16 cellular contexts compared by ENCODE assay signal in genomic region chr2:12506846-12507245, GRCh38.
A peak's percentile ranks its signal among the peaks of the same experiment; 100 is the strongest.
DNase-seq lines count a peak whose midpoint lies in the region; ATAC-seq and TF ChIP-seq lines count a peak whose summit lies in the region.
"Had no signal": no experiment of that assay in that cellular context is flagged by ENCODE, and none has a peak within 500 bp of the region (broad histone marks: within the 10 kb centered on the region; RNA-seq: fewer than 3 reads in every experiment).

No MANE protein-coding gene starts in this region.

- H3K9me2 ChIP-seq in PC-3 (replicated peaks; ENCODE audit: low read length) = 0 out of 2 replicates have a peak, but pooled peaks cover 5% of the 10 kb centered on the region

- H3K9me3 ChIP-seq in CD4-positive, alpha-beta T cell (ENCODE audit: control insufficient read depth, low read length) = no peaks in the 10 kb centered on the region
- H3K9me3 ChIP-seq in PC-3 (ENCODE audit: low read length) (no peaks in the 10 kb centered on the region), WERI-Rb-1 (ENCODE audit: severe bottlenecking) (peaks cover 3% of the 10 kb centered on the region)
- H3K9me3 ChIP-seq: ascending aorta, right lobe of liver had no signal

- no peaks in the 10 kb centered on the region for H4K20me1 ChIP-seq in PC-3 (ENCODE audit: low read length)

- no TSS peak for BruUV-seq in PC-3 (replicated peaks; lab: Mats Ljungman, UMichigan)

- H3K9ac ChIP-seq in PC-3 (ENCODE audit: low read length) = no peak overlapping the region

- no peak for DNase-seq in CD4-positive, alpha-beta T cell
- DNase-seq in PC-3 (no peak), left ventricle myocardium superior (no peak), NCI-H2029 treated with DMSO at 0.1 percent for 48 hours (lab: John Stamatoyannopoulos, UW) (no peak), nephron progenitor cell (no peak), WERI-Rb-1 (no peak)
- DNase-seq in effector memory CD8-positive, alpha-beta T cell = no peak
- DNase-seq: C1 segment of cervical spinal cord, cortex of kidney, hippocampal formation, left ventricle myocardium inferior, NCI-H1092 treated with DMSO at 0.1 percent for 48 hours, NCI-H510A, right lobe of liver had no signal

- TF ChIP-seq CTCF in CD4-positive, alpha-beta T cell (IDR thresholded peaks at IDR 0.05) = no peak
- TF ChIP-seq CTCF in PC-3 (conservative IDR thresholded peaks at IDR 0.05; ENCODE audit: low read depth, low read length) (no peak), nephron progenitor cell (IDR thresholded peaks at IDR 0.05) (no peak), WERI-Rb-1 (IDR thresholded peaks at IDR 0.05; ENCODE audit: low read depth, low read length) (no peak)

- POLR2A ChIA-PET in CD4-positive, alpha-beta T cell (lab: Charles Lee) = interaction anchor here (0.6 kb wide), 1 partner anchor 209 kb away, joined by 3 read pairs; no protein-coding TSS in a partner anchor
- POLR2A ChIA-PET in PC-3 (lab: Charles Lee; ENCODE audit: unreplicated experiment) = no interaction called here

- intact Hi-C loops in CD4-positive, alpha-beta T cell (cut with DNase I, micrococcal nuclease) = no loop called here
- intact Hi-C loops in PC-3 (cut with micrococcal nuclease) (no loop called here), left ventricle myocardium superior (cut with micrococcal nuclease) (no loop called here)

- H3K9me3 Mint-ChIP-seq in CD4-positive, alpha-beta T cell = no peaks in the 10 kb centered on the region
- H3K9me3 Mint-ChIP-seq in effector memory CD8-positive, alpha-beta T cell = no peaks in the 10 kb centered on the region
- H3K9me3 Mint-ChIP-seq in nephron progenitor cell = peaks cover 10% of the 10 kb centered on the region

- CTCF ChIA-PET in CD4-positive, alpha-beta T cell (lab: Charles Lee) = no interaction called here
- CTCF ChIA-PET in PC-3 (lab: Charles Lee) = no interaction called here

- peak overlapping the region; percentile 60 for H3K4me3 Mint-ChIP-seq in CD4-positive, alpha-beta T cell
- H3K4me3 Mint-ChIP-seq in effector memory CD8-positive, alpha-beta T cell = peak overlapping the region; percentile 54 to 63
- H3K4me3 Mint-ChIP-seq in nephron progenitor cell = no peak overlapping the region

- peaks cover 29% of the 10 kb centered on the region for H3K4me1 ChIP-seq in PC-3 (ENCODE audit: insufficient read depth, low read length)
- H3K4me1 ChIP-seq: ascending aorta, right lobe of liver had no signal

- ATAC-seq in CD4-positive, alpha-beta T cell (ENCODE audit: poor library complexity) = no peak
- ATAC-seq in GM19452 (IDR thresholded peaks at IDR 0.05; ENCODE audit: unreplicated experiment) (peak; percentile 9), PC-3 (peak; percentile 14), left ventricle myocardium superior (no peak)
- no peak for ATAC-seq in effector memory CD8-positive, alpha-beta T cell (replicated peaks)

- no peaks in the 10 kb centered on the region for H3K36me3 Mint-ChIP-seq in CD4-positive, alpha-beta T cell (ENCODE audit: low read depth)
- H3K36me3 Mint-ChIP-seq in effector memory CD8-positive, alpha-beta T cell (ENCODE audit: insufficient read depth) = peaks cover 3% of the 10 kb centered on the region
- H3K36me3 Mint-ChIP-seq in nephron progenitor cell (ENCODE audit: low read depth) = no peaks in the 10 kb centered on the region

- no peaks in the 10 kb centered on the region for H3K27me3 Mint-ChIP-seq in CD4-positive, alpha-beta T cell
- H3K27me3 Mint-ChIP-seq in effector memory CD8-positive, alpha-beta T cell = no peaks in the 10 kb centered on the region
- peaks cover under 1% of the 10 kb centered on the region for H3K27me3 Mint-ChIP-seq in nephron progenitor cell (ENCODE audit: low read depth, poor library complexity)

- no peak overlapping the region for H3K4me3 ChIP-seq in PC-3 (ENCODE audit: low read length)
- H3K4me3 ChIP-seq in WERI-Rb-1 (ENCODE audit: low read depth, low read length) = no peak overlapping the region
- H3K4me3 ChIP-seq: ascending aorta, left ventricle myocardium inferior, right lobe of liver had no signal

- H3F3A ChIP-seq in PC-3 (ENCODE audit: low read length, unreplicated experiment) = no peaks in the 10 kb centered on the region

- H3K27ac ChIP-seq in CD4-positive, alpha-beta T cell (ENCODE audit: low read depth, low read length) = no peak overlapping the region
- H3K27ac ChIP-seq in PC-3 (ENCODE audit: low read length) = no peak overlapping the region
- no peak overlapping the region for H3K27ac ChIP-seq in WERI-Rb-1
- H3K27ac ChIP-seq: ascending aorta, left ventricle myocardium inferior, right lobe of liver had no signal

- H3K27me3 ChIP-seq in CD4-positive, alpha-beta T cell (ENCODE audit: control insufficient read depth, insufficient read depth, low read length) = no peaks in the 10 kb centered on the region
- H3K27me3 ChIP-seq in PC-3 (ENCODE audit: low read length) (no peaks in the 10 kb centered on the region), WERI-Rb-1 (ENCODE audit: insufficient read depth, low read depth, severe bottlenecking) (no peaks in the 10 kb centered on the region)
- H3K27me3 ChIP-seq: ascending aorta, right lobe of liver had no signal

- no peaks in the 10 kb centered on the region for H3K36me3 ChIP-seq in PC-3 (ENCODE audit: low read depth, low read length)
- H3K36me3 ChIP-seq in WERI-Rb-1 = no peaks in the 10 kb centered on the region
- H3K36me3 ChIP-seq: ascending aorta, left ventricle myocardium inferior, right lobe of liver had no signal

- no peak overlapping the region for H2AFZ ChIP-seq in PC-3 (ENCODE audit: low read length)

- H3K4me2 ChIP-seq in PC-3 (ENCODE audit: low read length) = peak overlapping the region; percentile 25; the same call in 1 of the 2 replicates

- H3K27ac Mint-ChIP-seq in CD4-positive, alpha-beta T cell = peak overlapping the region; percentile 80
- H3K27ac Mint-ChIP-seq in effector memory CD8-positive, alpha-beta T cell = peak overlapping the region; percentile 62 to 66
- no peak overlapping the region for H3K27ac Mint-ChIP-seq in nephron progenitor cell

- H3K4me1 Mint-ChIP-seq in CD4-positive, alpha-beta T cell (ENCODE audit: low read depth) = peaks cover 98% of the 10 kb centered on the region
- H3K4me1 Mint-ChIP-seq in effector memory CD8-positive, alpha-beta T cell (ENCODE audit: low read depth in 2 of 2) = peaks cover 53 to 76% of the 10 kb centered on the region in 2 donors
- peaks cover 26% of the 10 kb centered on the region for H3K4me1 Mint-ChIP-seq in nephron progenitor cell

- H3K79me2 ChIP-seq in PC-3 (ENCODE audit: low read length) = no peaks in the 10 kb centered on the region

Comparison
In these comparisons a context has a peak if more than half of its experiments do, and no peak if none do; other contexts are left out.
1. ATAC-seq: peak in GM19452 (single experiment) and PC-3 (single experiment); none in CD4-positive, alpha-beta T cell (single experiment), effector memory CD8-positive, alpha-beta T cell (single experiment) and left ventricle myocardium superior (single experiment).